26 cellular contexts compared by ENCODE assay signal in genomic region chr10:73923935-73924598, GRCh38. TPM values are rescaled to one million over a fixed set of nuclear protein-coding genes. Genes with fewer than 3 reads are reported as not detected.
DNase-seq lines count a peak whose midpoint lies in the region; ATAC-seq and TF ChIP-seq lines count a peak whose summit lies in the region.
"Had no signal": no experiment of that assay in that cellular context is flagged by ENCODE, and none has a peak within 500 bp of the region (broad histone marks: within the 10 kb centered on the region; RNA-seq: fewer than 3 reads in every experiment).

No MANE protein-coding gene starts in this region.

- H4K20me1 ChIP-seq in IMR-90 (ENCODE audit: insufficient read depth, low read length), result no peaks in the 10 kb centered on the region

- intact Hi-C loops in IMR-90 (cut with micrococcal nuclease), result no loop called here
- intact Hi-C loops in MCF 10A (cut with micrococcal nuclease), result no loop called here

- dilution Hi-C loops in IMR-90 (cut with HindIII; ENCODE audit: low sequenced_read_pairs, unreplicated experiment), result no loop called here

- POLR2A ChIA-PET in IMR-90 (lab: Charles Lee; ENCODE audit: unreplicated experiment) (no interaction called here), MCF 10A (lab: Yijun Ruan, JAX) (interaction anchor here (0.6 to 1.8 kb wide), 3 partner anchors 9 to 37 kb away, joined by 3 to 7 read pairs (median 3); no protein-coding TSS in a partner anchor)

- no peak overlapping the region; the same call in 1 of the 2 replicates for H3K4me2 ChIP-seq in IMR-90 (ENCODE audit: low read depth, low read length)
- H3K4me2 ChIP-seq: KMS-11 had no signal

- no peaks in the 10 kb centered on the region for H3K79me1 ChIP-seq in IMR-90 (ENCODE audit: low read depth in 1 of 2, low read length in 2 of 2)

- no peak for TF ChIP-seq RAD21 in IMR-90 (IDR thresholded peaks at IDR 0.05; ENCODE audit: low read length)

- H3K14ac ChIP-seq in IMR-90 (replicated peaks; ENCODE audit: low read depth, low read length), result peak overlapping the region; percentile 72

- peak overlapping the region; percentile 32 for H2BK5ac ChIP-seq in IMR-90 (ENCODE audit: low read depth, low read length, poor library complexity, severe bottlenecking)

- peak overlapping the region; percentile 65; the same call in 1 of the 2 replicates for H2BK120ac ChIP-seq in IMR-90 (ENCODE audit: low read depth, low read length)

- CTCF ChIA-PET in IMR-90 (lab: Yijun Ruan, JAX) (interaction anchor here (0.9 kb wide), 2 partner anchors 17 to 157 kb away, joined by 3 to 4 read pairs; no protein-coding TSS in a partner anchor), MCF 10A (lab: Yijun Ruan, JAX) (interaction anchor here (0.5 to 1.9 kb wide), 2 partner anchors 38 to 44 kb away, joined by 3 to 7 read pairs; no protein-coding TSS in a partner anchor)

- no peak for TF ChIP-seq POLR2A in IMR-90 (IDR thresholded peaks at IDR 0.05; ENCODE audit: low read depth, low read length)

- peak overlapping the region; percentile 29 for H4K91ac ChIP-seq in IMR-90 (ENCODE audit: insufficient read depth, low read depth, low read length)

- H3K56ac ChIP-seq in IMR-90 (ENCODE audit: extremely low read depth, insufficient read depth, low read length), result no peak overlapping the region

- H3K27ac ChIP-seq in IMR-90 (ENCODE audit: insufficient read depth, low read length), result peak overlapping the region; percentile 30; the same call in 1 of the 2 replicates
- H3K27ac ChIP-seq: 22Rv1, ascending aorta, KMS-11, neutrophil, tibial nerve, WERI-Rb-1 had no signal

- H3K27me3 Mint-ChIP-seq in osteocyte (ENCODE audit: unreplicated experiment) (no peaks in the 10 kb centered on the region), MCF 10A (ENCODE audit: insufficient read depth, unreplicated experiment) (no peaks in the 10 kb centered on the region)
- peaks cover 0 to 20% of the 10 kb centered on the region in 2 donors for H3K27me3 Mint-ChIP-seq in effector memory CD8-positive, alpha-beta T cell
- peaks cover 37% of the 10 kb centered on the region for H3K27me3 Mint-ChIP-seq in activated naive CD8-positive, alpha-beta T cell treated with anti-CD3 and anti-CD28 coated beads, Interleukin-2, amount 50 U/mL, for 24 hours

- in situ Hi-C loops in IMR-90 (cut with MboI; ENCODE audit: low sequenced_read_pairs), result no loop called here

- TF ChIP-seq CTCF in IMR-90 (conservative IDR thresholded peaks at IDR 0.05; ENCODE audit: low read depth, low read length) (no peak), fibroblast of the aortic adventitia (IDR thresholded peaks at IDR 0.05; ENCODE audit: insufficient read depth, low read length) (no peak), osteocyte (IDR thresholded peaks at IDR 0.05) (no peak), MCF 10A (IDR thresholded peaks at IDR 0.05; ENCODE audit: unreplicated experiment) (no peak)

- H3K36me3 Mint-ChIP-seq in osteocyte (ENCODE audit: unreplicated experiment), result no peaks in the 10 kb centered on the region
- H3K36me3 Mint-ChIP-seq in effector memory CD8-positive, alpha-beta T cell (ENCODE audit: insufficient read depth), result peaks cover 11% of the 10 kb centered on the region
- H3K36me3 Mint-ChIP-seq in activated naive CD8-positive, alpha-beta T cell treated with anti-CD3 and anti-CD28 coated beads, Interleukin-2, amount 50 U/mL, for 24 hours (ENCODE audit: low read depth), result no peaks in the 10 kb centered on the region
- no peaks in the 10 kb centered on the region for H3K36me3 Mint-ChIP-seq in MCF 10A (ENCODE audit: insufficient read depth, unreplicated experiment)

- H2AK9ac ChIP-seq in IMR-90 (replicated peaks; ENCODE audit: low read depth, low read length, poor library complexity), result no peak overlapping the region

- no TSS peak for BruUV-seq in IMR-90 (replicated peaks; lab: Mats Ljungman, UMichigan)
- BruUV-seq in MCF 10A (replicated peaks; lab: Mats Ljungman, UMichigan), result no TSS peak

- H3K9me3 ChIP-seq in IMR-90 (ENCODE audit: control insufficient read depth, insufficient read depth, low read length), result no peaks in the 10 kb centered on the region
- H3K9me3 ChIP-seq: ascending aorta, BE2C, neutrophil, tibial nerve had no signal

- no peaks in the 10 kb centered on the region for H3K27me3 ChIP-seq in IMR-90 (ENCODE audit: control insufficient read depth, insufficient read depth, low read length)
- H3K27me3 ChIP-seq: ascending aorta, BE2C, neutrophil, tibial nerve had no signal

- 0% methylated on average over 1 of the region's 4 CpGs; no CpG with 5 or more reads in 1 of the 2 experiments for WGBS in IMR-90 (ENCODE audit: extremely low coverage in 2 of 2, insufficient read length in 1 of 2), 2 experiments

- H3K36me3 ChIP-seq in IMR-90 (ENCODE audit: control insufficient read depth, insufficient read depth, low read length), result no peaks in the 10 kb centered on the region
- H3K36me3 ChIP-seq: ascending aorta, BE2C, neutrophil, tibial nerve, WERI-Rb-1 had no signal

- H4K8ac ChIP-seq in IMR-90 (ENCODE audit: low read depth in 2 of 2, low read length in 2 of 2), result peak overlapping the region; percentile 52 to 64; a peak in 3 of 4 replicates

- peaks cover 7% of the 10 kb centered on the region for H3K9me1 ChIP-seq in IMR-90 (ENCODE audit: insufficient read depth, low read length)

- peak overlapping the region; percentile 54; the same call in 1 of the 2 replicates for H2BK20ac ChIP-seq in IMR-90 (ENCODE audit: low read depth, low read length)

- H3K4me3 ChIP-seq in IMR-90 (ENCODE audit: insufficient read depth, low read depth, low read length) (no peak overlapping the region), fibroblast of the aortic adventitia (ENCODE audit: low read depth, low read length) (no peak overlapping the region)
- H3K4me3 ChIP-seq: ascending aorta, tibial nerve had no signal

- H3K23ac ChIP-seq in IMR-90 (ENCODE audit: low read depth, low read length), result peak overlapping the region; percentile 54; the same call in 1 of the 2 replicates

- H3K27ac Mint-ChIP-seq in osteocyte (ENCODE audit: unreplicated experiment) (peak overlapping the region; percentile 50), MCF 10A (ENCODE audit: low read depth, unreplicated experiment) (no peak overlapping the region)
- H3K27ac Mint-ChIP-seq in effector memory CD8-positive, alpha-beta T cell, result no peak overlapping the region
- H3K27ac Mint-ChIP-seq in activated naive CD8-positive, alpha-beta T cell treated with anti-CD3 and anti-CD28 coated beads, Interleukin-2, amount 50 U/mL, for 24 hours, result no peak overlapping the region
- H3K27ac Mint-ChIP-seq: activated naive CD4-positive, alpha-beta T cell treated with anti-CD3 and anti-CD28 coated beads for 36 hours; stimulated activated naive CD8-positive, alpha-beta T cell treated with anti-CD3 and anti-CD28 coated beads, Interleukin-15, amount 100 ng/mL, for 72 hours; T-helper 1 cell treated with Interleukin-12 subunit alpha and Interleukin-12 subunit beta and Interleukin-4 antibody, amounts not matched to agents 30 μg/mL and 1 μg/mL, for 36 hours had no signal

- H3K9me3 Mint-ChIP-seq in osteocyte (ENCODE audit: unreplicated experiment), result no peaks in the 10 kb centered on the region
- no peaks in the 10 kb centered on the region for H3K9me3 Mint-ChIP-seq in effector memory CD8-positive, alpha-beta T cell
- H3K9me3 Mint-ChIP-seq in activated naive CD8-positive, alpha-beta T cell treated with anti-CD3 and anti-CD28 coated beads, Interleukin-2, amount 50 U/mL, for 24 hours, result no peaks in the 10 kb centered on the region
- no peaks in the 10 kb centered on the region for H3K9me3 Mint-ChIP-seq in MCF 10A (ENCODE audit: unreplicated experiment)
- H3K9me3 Mint-ChIP-seq: activated naive CD4-positive, alpha-beta T cell treated with anti-CD3 and anti-CD28 coated beads for 36 hours; central memory CD8-positive, alpha-beta T cell; stimulated activated naive CD8-positive, alpha-beta T cell treated with anti-CD3 and anti-CD28 coated beads, Interleukin-15, amount 100 ng/mL, for 72 hours; T-helper 1 cell treated with Interleukin-12 subunit alpha and Interleukin-12 subunit beta and Interleukin-4 antibody, amounts not matched to agents 30 μg/mL and 1 μg/mL, for 36 hours had no signal

- H2AFZ ChIP-seq in IMR-90 (replicated peaks; ENCODE audit: low read length, poor library complexity), result no peak overlapping the region

- peak overlapping the region; percentile 70; the same call in 1 of the 2 replicates for H3K4ac ChIP-seq in IMR-90 (ENCODE audit: low read depth, low read length)

- H2AK5ac ChIP-seq in IMR-90 (ENCODE audit: low read depth, low read length), result peak overlapping the region; percentile 89

- H3K4me1 Mint-ChIP-seq in osteocyte (ENCODE audit: unreplicated experiment), result peaks cover 34% of the 10 kb centered on the region
- peaks cover 17 to 18% of the 10 kb centered on the region in 2 donors for H3K4me1 Mint-ChIP-seq in effector memory CD8-positive, alpha-beta T cell (ENCODE audit: low read depth in 2 of 2)
- H3K4me1 Mint-ChIP-seq in activated naive CD8-positive, alpha-beta T cell treated with anti-CD3 and anti-CD28 coated beads, Interleukin-2, amount 50 U/mL, for 24 hours, result peaks cover 22% of the 10 kb centered on the region
- H3K4me1 Mint-ChIP-seq in MCF 10A (ENCODE audit: insufficient read depth, unreplicated experiment), result peaks cover 6% of the 10 kb centered on the region

- peak; percentile 71 for ATAC-seq in IMR-90 (ENCODE audit: low read depth)
- no peak for ATAC-seq in effector memory CD8-positive, alpha-beta T cell (replicated peaks)
- no peak for ATAC-seq in activated naive CD8-positive, alpha-beta T cell treated with anti-CD3 and anti-CD28 coated beads, Interleukin-2, amount 50 U/mL, for 24 hours
- ATAC-seq: esophagus mucosa; PC-3; stimulated activated naive CD8-positive, alpha-beta T cell treated with anti-CD3 and anti-CD28 coated beads, Interleukin-15, amount 100 ng/mL, for 72 hours had no signal

- no peak overlapping the region for H3K9ac ChIP-seq in IMR-90 (ENCODE audit: low read depth, low read length)
- H3K9ac ChIP-seq: KMS-11 had no signal

- no peak overlapping the region for H3K4me3 Mint-ChIP-seq in osteocyte (ENCODE audit: unreplicated experiment)
- no peak overlapping the region for H3K4me3 Mint-ChIP-seq in effector memory CD8-positive, alpha-beta T cell
- H3K4me3 Mint-ChIP-seq in activated naive CD8-positive, alpha-beta T cell treated with anti-CD3 and anti-CD28 coated beads, Interleukin-2, amount 50 U/mL, for 24 hours, result no peak overlapping the region
- H3K4me3 Mint-ChIP-seq in MCF 10A (ENCODE audit: unreplicated experiment), result no peak overlapping the region
- H3K4me3 Mint-ChIP-seq: activated naive CD4-positive, alpha-beta T cell treated with anti-CD3 and anti-CD28 coated beads for 36 hours; central memory CD8-positive, alpha-beta T cell; stimulated activated naive CD8-positive, alpha-beta T cell treated with anti-CD3 and anti-CD28 coated beads, Interleukin-15, amount 100 ng/mL, for 72 hours; T-helper 1 cell treated with Interleukin-12 subunit alpha and Interleukin-12 subunit beta and Interleukin-4 antibody, amounts not matched to agents 30 μg/mL and 1 μg/mL, for 36 hours had no signal

- peak overlapping the region; percentile 74 for H2BK15ac ChIP-seq in IMR-90 (ENCODE audit: low read depth, low read length)

- H3K18ac ChIP-seq in IMR-90 (ENCODE audit: low read depth, low read length), result 0 out of 2 replicates have a peak overlapping the region, but pooled peaks have one; percentile 0

- peak overlapping the region; percentile 10 for H4K5ac ChIP-seq in IMR-90 (ENCODE audit: low read depth, low read length)

- H3K4me1 ChIP-seq in IMR-90 (ENCODE audit: control insufficient read depth, insufficient read depth, low read length), result peaks cover 7% of the 10 kb centered on the region
- H3K4me1 ChIP-seq: BE2C had no signal

- DNase-seq in DMS 273 (lab: John Stamatoyannopoulos, UW; ENCODE audit: unreplicated experiment) (peak; percentile 7), DMS 273 treated with DMSO at 0.1 percent for 48 hours (lab: John Stamatoyannopoulos, UW) (no peak), IMR-90 (no peak), fibroblast of the aortic adventitia (ENCODE audit: low read depth) (peak; percentile 51), osteocyte (ENCODE audit: extremely low spot score, unreplicated experiment) (no peak), MCF 10A (ENCODE audit: unreplicated experiment) (no peak)
- no peak for DNase-seq in effector memory CD8-positive, alpha-beta T cell
- DNase-seq in activated naive CD8-positive, alpha-beta T cell treated with anti-CD3 and anti-CD28 coated beads, Interleukin-2, amount 50 U/mL, for 24 hours, result no peak
- DNase-seq: activated CD4-positive, alpha-beta T cell treated with anti-CD3 and anti-CD28 coated beads, Interleukin-2, amount 50 U/mL, for 48 hours; activated naive CD4-positive, alpha-beta T cell treated with anti-CD3 and anti-CD28 coated beads for 36 hours; BE2C; NCI-H187; NCI-H748 treated with DMSO at 0.1 percent for 48 hours; PC-3; SIG-M5; stimulated activated CD4-positive, alpha-beta T cell treated with anti-CD3 and anti-CD28 coated beads, Interleukin-4, amount 100 ng/mL, for 24 hours; stimulated activated naive CD8-positive, alpha-beta T cell treated with anti-CD3 and anti-CD28 coated beads, Interleukin-15, amount 100 ng/mL, for 72 hours; WERI-Rb-1 had no signal

RNA-seq across cellular contexts. Expression of gene PLAU, which starts 13.1 kb away (rescaled TPM):
- total RNA-seq in IMR-90 (2012; rRNA removed) (115 and 123 TPM in 2 replicates), fibroblast of the aortic adventitia (ENCODE audit: low replicate concordance) (21.6 and 24.9 TPM in 2 replicates), osteocyte (112 and 118 TPM in 2 replicates), MCF 10A (2022) (17.3 and 30.6 TPM in 2 replicates)
- polyA plus RNA-seq in IMR-90 (2012; rRNA removed), result 230 and 283 TPM in 2 replicates
- polyA plus RNA-seq in IMR-90 (2012; cell fraction: cytosol; rRNA removed), result 215 and 255 TPM in 2 replicates
- polyA plus RNA-seq in IMR-90 (2012; cell fraction: nucleus; rRNA removed; ENCODE audit: low replicate concordance), result 331 and 562 TPM in 2 replicates

RNA-seq across cellular contexts. Expression of gene CAMK2G, which starts 49.7 kb away (rescaled TPM):
- total RNA-seq in IMR-90 (2012; rRNA removed) (18.9 and 20.4 TPM in 2 replicates), fibroblast of the aortic adventitia (ENCODE audit: low replicate concordance) (25.8 and 31.2 TPM in 2 replicates), osteocyte (37.6 and 38.2 TPM in 2 replicates), MCF 10A (2022) (10.9 and 13.7 TPM in 2 replicates)
- polyA plus RNA-seq in IMR-90 (2012; rRNA removed), result 24.0 and 25.4 TPM in 2 replicates
- polyA plus RNA-seq in IMR-90 (2012; cell fraction: cytosol; rRNA removed), result 19.3 and 21.1 TPM in 2 replicates
- 51.4 and 75.4 TPM in 2 replicates for polyA plus RNA-seq in IMR-90 (2012; cell fraction: nucleus; rRNA removed; ENCODE audit: low replicate concordance)

Comparison
In these comparisons a context has a peak if more than half of its experiments do, and no peak if none do; other contexts are left out.
1. DNase-seq: peak in DMS 273 (single experiment) and fibroblast of the aortic adventitia (single experiment); none in DMS 273 treated with DMSO at 0.1 percent for 48 hours (single experiment), IMR-90 (single experiment), osteocyte (single experiment), effector memory CD8-positive, alpha-beta T cell (0 of 3), activated naive CD8-positive, alpha-beta T cell treated with anti-CD3 and anti-CD28 coated beads, Interleukin-2, amount 50 U/mL, for 24 hours (single experiment) and MCF 10A (single experiment).